Comparison of ENCODE assay signal across 7 cellular contexts in genomic region chr14:23469127-23469905, GRCh38. TPM values are rescaled to one million over a fixed set of nuclear protein-coding genes. Genes with fewer than 3 reads are reported as not detected.
DNase-seq lines count a peak whose midpoint lies in the region; ATAC-seq, FAIRE-seq and TF ChIP-seq lines count a peak whose summit lies in the region.

Gene NGDN, plus strand, starts transcription at chr14:23469703. Its CDS starts 13 bp downstream, at chr14:23469716.

- peak within 1 kb of the TSS; percentile 88 for H3K4me2 ChIP-seq in hepatocyte

- peak; percentile 88 for DNase-seq in GM18507 (ENCODE audit: extremely low spot score, insufficient read length, low read depth)
- DNase-seq in NCI-H2029 (lab: John Stamatoyannopoulos, UW), result peak; percentile 100
- DNase-seq in T-helper 9 cell, result peak; percentile 82
- peak; percentile 99 for DNase-seq in astrocyte of the hippocampus (ENCODE audit: low read depth, low spot score)
- peak; percentile 97 for DNase-seq in hepatocyte (ENCODE audit: low spot score)
- DNase-seq in renal cortical epithelial cell (ENCODE audit: low read depth), result peak; percentile 100

- TF ChIP-seq CTCF in hepatocyte (IDR thresholded peaks at IDR 0.05; ENCODE audit: poor library complexity), result peak; percentile 77

- H3K4me3 ChIP-seq in hepatocyte, result peak within 1 kb of the TSS; percentile 36

- no peaks in the 10 kb centered on the region for H3K27me3 ChIP-seq in hepatocyte

- no peaks in the 10 kb centered on the region for H4K20me1 ChIP-seq in hepatocyte (ENCODE audit: insufficient read depth, poor library complexity, severe bottlenecking)

- ATAC-seq in HG02981 (IDR thresholded peaks at IDR 0.05; ENCODE audit: unreplicated experiment), result peak; percentile 94

- 3% methylated on average over 41 of the region's 41 CpGs for WGBS in hepatocyte (ENCODE audit: low lambda C conversion rate, missing lambda C conversion rate)

- no peaks in the 10 kb centered on the region for H3K9me2 ChIP-seq in hepatocyte (replicated peaks; ENCODE audit: insufficient read depth)

- peak within 1 kb of the TSS; percentile 79 for H2AFZ ChIP-seq in hepatocyte

- peak; percentile 99 for FAIRE-seq in GM18507 (lab: Jason Lieb, UNC)

- no peaks in the 10 kb centered on the region for H3K36me3 ChIP-seq in hepatocyte (replicated peaks; ENCODE audit: insufficient read depth, low read depth)

- peaks cover 6% of the 10 kb centered on the region for H3K4me1 ChIP-seq in hepatocyte (ENCODE audit: insufficient read depth)

- H3K79me2 ChIP-seq in hepatocyte, result peaks cover 17% of the 10 kb centered on the region

- H3K9me3 ChIP-seq in hepatocyte (ENCODE audit: low read depth), result no peaks in the 10 kb centered on the region

- H3K27ac ChIP-seq in hepatocyte, result peak within 1 kb of the TSS; percentile 73

RNA-seq across cellular contexts. Expression of gene NGDN, which starts in this region (rescaled TPM):
- total RNA-seq in hepatocyte (39.5 and 47.6 TPM in 2 replicates), renal cortical epithelial cell (41.5 and 53.0 TPM in 2 replicates)
- 47.2 and 51.3 TPM in 2 replicates for polyA plus RNA-seq in hepatocyte

Comparison
In these comparisons a context has a peak if more than half of its experiments do, and no peak if none do; other contexts are left out.
1. Peak in every context shown above with its lines: DNase-seq, ATAC-seq, H3K4me3 ChIP-seq and H3K27ac ChIP-seq.